Comparison of ENCODE assay signal across 8 cellular contexts in genomic region chrX:24465524-24465850, GRCh38. TPM values are rescaled to one million over a fixed set of nuclear protein-coding genes. Genes with fewer than 3 reads are reported as not detected.
A peak's percentile ranks its signal among the peaks of the same experiment; 100 is the strongest.
DNase-seq lines count a peak whose midpoint lies in the region; ATAC-seq and TF ChIP-seq lines count a peak whose summit lies in the region.

No MANE protein-coding gene starts in this region.

- H3K27ac Mint-ChIP-seq in effector memory CD8-positive, alpha-beta T cell: peak overlapping the region; percentile 89 to 96

- H2AFZ ChIP-seq in osteoblast (ENCODE audit: low read length): peak overlapping the region; percentile 47

- H3K9me3 ChIP-seq in BE2C: no peaks in the 10 kb centered on the region
- no peaks in the 10 kb centered on the region for H3K9me3 ChIP-seq in Peyer's patch
- no peaks in the 10 kb centered on the region for H3K9me3 ChIP-seq in osteoblast (ENCODE audit: low read depth, low read length)

- H3K4me3 Mint-ChIP-seq in effector memory CD8-positive, alpha-beta T cell: peak overlapping the region; percentile 80 to 83

- ATAC-seq in effector memory CD8-positive, alpha-beta T cell (replicated peaks): peak; percentile 19

- DNase-seq in BE2C: no peak
- DNase-seq in H7: no peak
- peak in 1 of 3 donors; percentile 49 for DNase-seq in Peyer's patch
- peak in 2 of 3 experiments; percentile 10 to 11 for DNase-seq in effector memory CD8-positive, alpha-beta T cell
- no peak for DNase-seq in osteoblast (ENCODE audit: insufficient read length, low spot score, missing footprints)
- no peak for DNase-seq in inferior parietal cortex (ENCODE audit: extremely low spot score)
- DNase-seq in HUDEP-2 (lab: John Stamatoyannopoulos, UW; ENCODE audit: unreplicated experiment in 76 of 76): no peak
- DNase-seq in NCI-H748 treated with DMSO at 0.1 percent for 48 hours (lab: John Stamatoyannopoulos, UW): no peak

- H3K4me3 ChIP-seq in BE2C (ENCODE audit: low read depth, low read length): peak overlapping the region; percentile 69
- peak overlapping the region; percentile 84 for H3K4me3 ChIP-seq in H7 (ENCODE audit: insufficient read depth, low read depth, low read length)
- H3K4me3 ChIP-seq in Peyer's patch: peak overlapping the region; percentile 64 to 90 (median 73)
- peak overlapping the region; percentile 75 for H3K4me3 ChIP-seq in osteoblast (ENCODE audit: insufficient read depth, low read length)

- no peaks in the 10 kb centered on the region for H3K4me1 ChIP-seq in BE2C
- H3K4me1 ChIP-seq in Peyer's patch: no peaks in the 10 kb centered on the region
- no peaks in the 10 kb centered on the region for H3K4me1 ChIP-seq in osteoblast (ENCODE audit: insufficient read depth, low read length)

- no peak for TF ChIP-seq POLR2A in Peyer's patch (IDR thresholded peaks at IDR 0.05)

- TF ChIP-seq CTCF in BE2C (IDR thresholded peaks at IDR 0.05; ENCODE audit: low read depth, low read length): no peak
- no peak for TF ChIP-seq CTCF in Peyer's patch (IDR thresholded peaks at IDR 0.05)
- TF ChIP-seq CTCF in osteoblast (IDR thresholded peaks at IDR 0.05; ENCODE audit: extremely low read depth, low read depth, low read length): no peak

- H3K27ac ChIP-seq in Peyer's patch: peak overlapping the region; percentile 84 to 91 (median 88)
- H3K27ac ChIP-seq in osteoblast (ENCODE audit: low read depth, low read length): no peak overlapping the region

- H3K36me3 Mint-ChIP-seq in effector memory CD8-positive, alpha-beta T cell (ENCODE audit: insufficient read depth): no peaks in the 10 kb centered on the region

- H3K27me3 ChIP-seq in BE2C (no peaks in the 10 kb centered on the region), H7 (ENCODE audit: control insufficient read depth, insufficient read depth, low read length) (peaks cover 1% of the 10 kb centered on the region; the same call in 1 of the 2 replicates), Peyer's patch (no peaks in the 10 kb centered on the region), osteoblast (ENCODE audit: insufficient read depth, low read length) (peaks cover 6% of the 10 kb centered on the region)

- no peaks in the 10 kb centered on the region for H3K9me3 Mint-ChIP-seq in effector memory CD8-positive, alpha-beta T cell

- H4K20me1 ChIP-seq in osteoblast (ENCODE audit: insufficient read depth, low read length): no peaks in the 10 kb centered on the region

- H3K79me2 ChIP-seq in osteoblast (ENCODE audit: insufficient read depth, low read length): no peaks in the 10 kb centered on the region

- H3K27me3 Mint-ChIP-seq in effector memory CD8-positive, alpha-beta T cell: no peaks in the 10 kb centered on the region

- H3K4me2 ChIP-seq in osteoblast (ENCODE audit: insufficient read depth, low read length): peak overlapping the region; percentile 77

- H3K36me3 ChIP-seq in BE2C (no peaks in the 10 kb centered on the region), H7 (replicated peaks; ENCODE audit: control insufficient read depth, insufficient read depth, low read length) (no peaks in the 10 kb centered on the region), Peyer's patch (no peaks in the 10 kb centered on the region), osteoblast (ENCODE audit: insufficient read depth, low read length) (no peaks in the 10 kb centered on the region)

- peaks cover 18 to 32% of the 10 kb centered on the region in 2 donors for H3K4me1 Mint-ChIP-seq in effector memory CD8-positive, alpha-beta T cell (ENCODE audit: low read depth in 2 of 2)

RNA-seq across cellular contexts. Expression of gene PDK3, which starts 0.4 kb away (rescaled TPM):
- polyA plus RNA-seq in BE2C (2012; ENCODE audit: insufficient read depth, insufficient read length, low read depth): 2.1 TPM
- 29.3 and 43.6 TPM in 2 replicates for total RNA-seq in H7 (2014; rRNA removed; shearing (Covaris generic))
- total RNA-seq in Peyer's patch (10 to 100 TPM; 26.4 to 56.0 (median 32.5) TPM), osteoblast (8.5 and 9.0 TPM in 2 replicates)

Comparison
In these comparisons a context has a peak if more than half of its experiments do, and no peak if none do; other contexts are left out.
1. DNase-seq: peak in effector memory CD8-positive, alpha-beta T cell (2 of 3); none in BE2C (single experiment), H7 (single experiment), osteoblast (single experiment), inferior parietal cortex (single experiment), HUDEP-2 (0 of 76) and NCI-H748 treated with DMSO at 0.1 percent for 48 hours (single experiment).
2. Peak in every context shown above with its lines, with median percentiles within 50 percentile points of each other: H3K4me3 ChIP-seq.